8 cellular contexts compared by ENCODE assay signal in genomic region chr12:108854453-108855283, GRCh38. TPM values are rescaled to one million over a fixed set of nuclear protein-coding genes. Genes with fewer than 3 reads are reported as not detected.
DNase-seq lines count a peak whose midpoint lies in the region; ATAC-seq and TF ChIP-seq lines count a peak whose summit lies in the region.

No MANE protein-coding gene starts in this region.

- CTCF ChIA-PET in CD4-positive, alpha-beta memory T cell (lab: Charles Lee; ENCODE audit: partially characterized antibody) = no interaction called here
- CTCF ChIA-PET in OCI-LY7 (lab: Charles Lee; ENCODE audit: unreplicated experiment) = no interaction called here

- H3K36me3 Mint-ChIP-seq in CD4-positive, alpha-beta memory T cell = peaks cover 0 to 23% of the 10 kb centered on the region in 2 donors
- peaks cover 15% of the 10 kb centered on the region for H3K36me3 Mint-ChIP-seq in central memory CD8-positive, alpha-beta T cell (ENCODE audit: insufficient read depth)
- H3K36me3 Mint-ChIP-seq in mesothelial cell of epicardium = peaks cover 20% of the 10 kb centered on the region

- H2AFZ ChIP-seq in OCI-LY7 (ENCODE audit: low read length) = no peak overlapping the region

- no peaks in the 10 kb centered on the region for H4K20me1 ChIP-seq in OCI-LY7 (ENCODE audit: insufficient read depth, low read length)

- BruUV-seq in OCI-LY7 (replicated peaks; lab: Mats Ljungman, UMichigan) = no TSS peak

- DNase-seq in CD4-positive, alpha-beta memory T cell = no peak
- DNase-seq in M059J (ENCODE audit: low read depth) (peak; percentile 99), mesothelial cell of epicardium (ENCODE audit: low spot score in 2 of 2, unreplicated experiment in 2 of 2) (no peak), SHP77 (lab: John Stamatoyannopoulos, UW) (no peak), mesenteric fat pad (ENCODE audit: low spot score) (no peak), OCI-LY7 (ENCODE audit: low spot score) (no peak)
- no peak for DNase-seq in central memory CD8-positive, alpha-beta T cell (ENCODE audit: low spot score in 2 of 2)

- no peak for ATAC-seq in central memory CD8-positive, alpha-beta T cell (replicated peaks; ENCODE audit: extremely low read depth, poor library complexity, severe bottlenecking)
- ATAC-seq in HG03520 (IDR thresholded peaks at IDR 0.05; ENCODE audit: unreplicated experiment) = no peak

- TF ChIP-seq CTCF in mesothelial cell of epicardium (IDR thresholded peaks at IDR 0.05; ENCODE audit: unreplicated experiment) = no peak
- TF ChIP-seq CTCF in OCI-LY7 (conservative IDR thresholded peaks at IDR 0.05; ENCODE audit: low read length) = no peak

- no peak overlapping the region for H3K27ac ChIP-seq in CD4-positive, alpha-beta memory T cell (ENCODE audit: low read depth, low read length)
- no peak overlapping the region for H3K27ac ChIP-seq in OCI-LY7 (ENCODE audit: low read depth, low read length, poor library complexity, severe bottlenecking)

- H3K36me3 ChIP-seq in CD4-positive, alpha-beta memory T cell (ENCODE audit: insufficient read depth, low read length) = no peaks in the 10 kb centered on the region
- peaks cover 4% of the 10 kb centered on the region; the same call in 1 of the 2 replicates for H3K36me3 ChIP-seq in OCI-LY7 (ENCODE audit: insufficient read depth, low read length)

- no peaks in the 10 kb centered on the region for H3K27me3 Mint-ChIP-seq in CD4-positive, alpha-beta memory T cell
- H3K27me3 Mint-ChIP-seq in central memory CD8-positive, alpha-beta T cell = no peaks in the 10 kb centered on the region
- H3K27me3 Mint-ChIP-seq in mesothelial cell of epicardium (ENCODE audit: low read depth) = peaks cover 2% of the 10 kb centered on the region

- no peak overlapping the region for H3K4me2 ChIP-seq in OCI-LY7 (ENCODE audit: low read length)

- H3K4me1 Mint-ChIP-seq in CD4-positive, alpha-beta memory T cell = peaks cover 30 to 45% (median 38%) of the 10 kb centered on the region in 4 donors
- peaks cover 56% of the 10 kb centered on the region for H3K4me1 Mint-ChIP-seq in central memory CD8-positive, alpha-beta T cell
- peaks cover 55% of the 10 kb centered on the region for H3K4me1 Mint-ChIP-seq in mesothelial cell of epicardium

- H3K79me2 ChIP-seq in OCI-LY7 (ENCODE audit: insufficient read depth, low read depth, low read length) = no peaks in the 10 kb centered on the region

- no peaks in the 10 kb centered on the region for H3K9me3 ChIP-seq in CD4-positive, alpha-beta memory T cell (ENCODE audit: control insufficient read depth in 1 of 2, low read length in 2 of 2)
- 0 out of 2 replicates have a peak, but pooled peaks cover 4% of the 10 kb centered on the region for H3K9me3 ChIP-seq in OCI-LY7 (ENCODE audit: low read length)

- POLR2A ChIA-PET in CD4-positive, alpha-beta memory T cell (lab: Charles Lee; ENCODE audit: partially characterized antibody) = no interaction called here
- POLR2A ChIA-PET in OCI-LY7 (lab: Charles Lee) = no interaction called here

- H3K9me3 Mint-ChIP-seq in CD4-positive, alpha-beta memory T cell = no peaks in the 10 kb centered on the region
- no peaks in the 10 kb centered on the region for H3K9me3 Mint-ChIP-seq in central memory CD8-positive, alpha-beta T cell
- no peaks in the 10 kb centered on the region for H3K9me3 Mint-ChIP-seq in mesothelial cell of epicardium

- no peak overlapping the region for H3K4me3 ChIP-seq in CD4-positive, alpha-beta memory T cell (ENCODE audit: low read length in 2 of 2)
- no peak overlapping the region for H3K4me3 ChIP-seq in OCI-LY7 (ENCODE audit: low read depth, low read length, poor library complexity, severe bottlenecking)

- H3K4me3 Mint-ChIP-seq in CD4-positive, alpha-beta memory T cell = peak overlapping the region in 5 of 8 donors; percentile 24 to 55 (median 46)
- peak overlapping the region; percentile 88 for H3K4me3 Mint-ChIP-seq in central memory CD8-positive, alpha-beta T cell
- H3K4me3 Mint-ChIP-seq in mesothelial cell of epicardium = no peak overlapping the region

- intact Hi-C loops in CD4-positive, alpha-beta memory T cell (cut with micrococcal nuclease) = loop anchor here (5.0 to 10.0 kb wide), 6 partner anchors 47 to 1490 kb away; partner anchors contain the start of genes KCTD10, MMAB, MVK and PRDM4
- intact Hi-C loops in OCI-LY7 (cut with micrococcal nuclease; ENCODE audit: unreplicated experiment) = loop anchor here (5.0 kb wide), 1 partner anchor 292 kb away; the partner anchor contains the start of genes ISCU and SART3

- H3K27me3 ChIP-seq in CD4-positive, alpha-beta memory T cell (ENCODE audit: insufficient read depth, low read length) = no peaks in the 10 kb centered on the region

- peaks cover 28% of the 10 kb centered on the region for H3K4me1 ChIP-seq in CD4-positive, alpha-beta memory T cell (ENCODE audit: insufficient read depth, low read length)
- H3K4me1 ChIP-seq in OCI-LY7 (ENCODE audit: insufficient read depth, low read length, poor library complexity, severe bottlenecking) = peaks cover 35% of the 10 kb centered on the region

- H3K9me2 ChIP-seq in OCI-LY7 (ENCODE audit: insufficient read depth, low read length) = no peaks in the 10 kb centered on the region

- H3K27ac Mint-ChIP-seq in CD4-positive, alpha-beta memory T cell = peak overlapping the region; percentile 24 to 96 (median 83)
- peak overlapping the region; percentile 63 for H3K27ac Mint-ChIP-seq in central memory CD8-positive, alpha-beta T cell (ENCODE audit: low read depth)
- peak overlapping the region; percentile 96 for H3K27ac Mint-ChIP-seq in mesothelial cell of epicardium

RNA-seq across cellular contexts. Expression of gene SSH1, which starts 2.7 kb away (rescaled TPM):
- 10 to 100 TPM; 32.3 to 38.0 TPM for total RNA-seq in CD4-positive, alpha-beta memory T cell
- polyA plus RNA-seq in CD4-positive, alpha-beta memory T cell = 1 to 10 TPM; 1.4 to 9.3 TPM
- total RNA-seq in M059J (2014; rRNA removed; shearing (Covaris generic)) = 10.5 and 20.1 TPM in 2 replicates
- 36.1 to 38.4 TPM (median 37.7 TPM) in 3 replicates for total RNA-seq in mesothelial cell of epicardium
- total RNA-seq in mesenteric fat pad = 63.2 TPM
- total RNA-seq in OCI-LY7 (2014; rRNA removed; shearing (Covaris generic)) = 5.3 and 8.0 TPM in 2 replicates
- 16.6 and 17.2 TPM in 2 replicates for total RNA-seq in OCI-LY7 (2022)

RNA-seq across cellular contexts. Expression of gene DAO, which starts 25.2 kb away (rescaled TPM):
- not detected for total RNA-seq in CD4-positive, alpha-beta memory T cell
- not detected for polyA plus RNA-seq in CD4-positive, alpha-beta memory T cell
- total RNA-seq in M059J (2014; rRNA removed; shearing (Covaris generic)) = not detected in 2 replicates
- not detected in 3 replicates for total RNA-seq in mesothelial cell of epicardium
- total RNA-seq in mesenteric fat pad = not detected
- not detected in 2 replicates for total RNA-seq in OCI-LY7 (2014; rRNA removed; shearing (Covaris generic))
- not detected in 2 replicates for total RNA-seq in OCI-LY7 (2022)
